Comparison of ENCODE assay signal across 13 cellular contexts in the genomic region with DNA sequence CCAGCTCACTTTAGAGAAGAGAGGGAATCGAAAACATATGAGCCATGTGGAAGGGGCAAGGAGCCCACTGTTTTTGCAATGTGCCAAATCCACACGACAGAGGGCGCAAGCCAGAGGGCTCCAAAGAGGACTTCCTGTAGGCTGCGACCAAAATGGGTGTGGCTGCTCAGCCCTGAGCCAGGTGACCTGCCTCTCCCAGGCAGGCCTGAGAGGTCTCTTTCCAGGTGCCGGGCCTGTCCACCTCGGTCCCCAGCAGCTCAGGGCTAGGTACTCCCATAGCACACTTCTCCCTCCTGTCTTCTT.
"Had no signal": no experiment of that assay in that cellular context is flagged by ENCODE, and none has a peak within 500 bp of the region (broad histone marks: within the 10 kb centered on the region; RNA-seq: fewer than 3 reads in every experiment).

No MANE protein-coding gene starts in this region.

- FAIRE-seq: colon, kidney, TTC549 had no signal

- H3K27ac ChIP-seq: upper lobe of left lung had no signal

- DNase-seq: activated naive CD4-positive, alpha-beta T cell treated with anti-CD3 and anti-CD28 coated beads for 36 hours; activated T-cell treated with anti-CD3 and anti-CD28 coated beads, Interleukin-2, amount 50 U/mL, for 1 hour; kidney; left ventricle myocardium superior; natural killer cell; stimulated activated naive CD8-positive, alpha-beta T cell treated with anti-CD3 and anti-CD28 coated beads, Interleukin-15, Interleukin-2, amounts not matched to agents 100 U/mL and 50 U/mL, for 24 hours; upper lobe of left lung had no signal

- H3K4me3 Mint-ChIP-seq: activated naive CD4-positive, alpha-beta T cell treated with anti-CD3 and anti-CD28 coated beads for 36 hours; natural killer cell had no signal

- H3K9me3 Mint-ChIP-seq: activated naive CD4-positive, alpha-beta T cell treated with anti-CD3 and anti-CD28 coated beads for 36 hours; activated T-helper 2 cell treated with anti-CD3 and anti-CD28 coated beads, Interferon-gamma antibody, Interleukin-2, Interleukin-4, amounts not matched to agents 10 μg/mL and 5 μg/mL and 100 μg/mL, durations not matched to agents 14 hours and 24 hours and 36 hours; natural killer cell had no signal

- H3K4me3 ChIP-seq: cardiac muscle cell, smooth muscle cell, upper lobe of left lung had no signal

- H3K9me3 ChIP-seq: upper lobe of left lung had no signal

- H3K36me3 Mint-ChIP-seq: natural killer cell had no signal

- ATAC-seq: esophagus mucosa; natural killer cell; stimulated activated naive CD8-positive, alpha-beta T cell treated with anti-CD3 and anti-CD28 coated beads, Interleukin-15, Interleukin-2, amounts not matched to agents 100 U/mL and 50 U/mL, for 24 hours had no signal

- H3K4me1 Mint-ChIP-seq: natural killer cell had no signal

- H3K36me3 ChIP-seq: cardiac muscle cell, upper lobe of left lung had no signal

- H3K4me2 ChIP-seq: smooth muscle cell had no signal

- H3K27ac Mint-ChIP-seq: activated naive CD4-positive, alpha-beta T cell treated with anti-CD3 and anti-CD28 coated beads for 36 hours; activated T-helper 2 cell treated with anti-CD3 and anti-CD28 coated beads, Interferon-gamma antibody, Interleukin-2, Interleukin-4, amounts not matched to agents 10 μg/mL and 5 μg/mL and 100 μg/mL, durations not matched to agents 14 hours and 24 hours and 36 hours; natural killer cell had no signal

- H3K27me3 ChIP-seq: upper lobe of left lung had no signal
